In genomic region chr2:10163498-10164486, GRCh38 we compare ENCODE assay signal across 16 cellular contexts. TPM values are rescaled to one million over a fixed set of nuclear protein-coding genes. Genes with fewer than 3 reads are reported as not detected.
DNase-seq lines count a peak whose midpoint lies in the region; ATAC-seq lines count a peak whose summit lies in the region.
"Had no signal": no experiment of that assay in that cellular context is flagged by ENCODE, and none has a peak within 500 bp of the region (broad histone marks: within the 10 kb centered on the region; RNA-seq: fewer than 3 reads in every experiment).

No MANE protein-coding gene starts in this region.

- DNase-seq in activated CD8-positive, alpha-beta memory T cell treated with anti-CD3 and anti-CD28 coated beads, Interleukin-2, amount 10 ng/mL, durations not matched to agents 7 days and 5 days = no peak
- DNase-seq in activated CD8-positive, alpha-beta memory T cell treated with anti-CD3 and anti-CD28 coated beads for 24 hours = no peak
- DNase-seq in NCI-H1694 treated with DMSO at 0.1 percent for 48 hours (lab: John Stamatoyannopoulos, UW) (peak; percentile 41), dermis microvascular lymphatic vessel endothelial cell (ENCODE audit: low read depth in 2 of 2) (peak; percentile 65 to 82), left lobe of liver (ENCODE audit: low spot score) (no peak), NCI-H1048 (lab: John Stamatoyannopoulos, UW) (no peak)
- DNase-seq in stimulated activated effector memory CD8-positive, alpha-beta T cell treated with anti-CD3 and anti-CD28 coated beads, Interleukin-12 subunit alpha, Interleukin-12 subunit beta, amount 100 ng/mL, for 72 hours (ENCODE audit: low spot score in 2 of 2) = no peak
- DNase-seq: KBM-7; NCI-H526 treated with DMSO at 0.1 percent for 48 hours; sigmoid colon; stimulated activated naive CD4-positive, alpha-beta T cell treated with Interleukin-2 at 50 U/mL for 16 hours; uterus had no signal

- H3K36me3 Mint-ChIP-seq in activated CD8-positive, alpha-beta memory T cell treated with anti-CD3 and anti-CD28 coated beads, Interleukin-2, amount 10 ng/mL, durations not matched to agents 7 days and 5 days = peaks cover 13% of the 10 kb centered on the region
- peaks cover 11% of the 10 kb centered on the region for H3K36me3 Mint-ChIP-seq in stimulated activated effector memory CD8-positive, alpha-beta T cell treated with anti-CD3 and anti-CD28 coated beads, Interleukin-12 subunit alpha, Interleukin-12 subunit beta, amount 100 ng/mL, for 72 hours
- H3K36me3 Mint-ChIP-seq: natural killer cell treated with Interleukin-12 subunit alpha and Interleukin-12 subunit beta and Interleukin-15 and Interleukin-18, amount 100 ng/mL, for 72 hours had no signal

- H3K4me1 Mint-ChIP-seq in activated CD8-positive, alpha-beta memory T cell treated with anti-CD3 and anti-CD28 coated beads, Interleukin-2, amount 10 ng/mL, durations not matched to agents 7 days and 5 days = peaks cover 17% of the 10 kb centered on the region
- H3K4me1 Mint-ChIP-seq in stimulated activated effector memory CD8-positive, alpha-beta T cell treated with anti-CD3 and anti-CD28 coated beads, Interleukin-12 subunit alpha, Interleukin-12 subunit beta, amount 100 ng/mL, for 72 hours = peaks cover 9% of the 10 kb centered on the region

- no peak overlapping the region for H3K4me3 Mint-ChIP-seq in activated CD8-positive, alpha-beta memory T cell treated with anti-CD3 and anti-CD28 coated beads, Interleukin-2, amount 10 ng/mL, durations not matched to agents 7 days and 5 days
- no peak overlapping the region for H3K4me3 Mint-ChIP-seq in stimulated activated effector memory CD8-positive, alpha-beta T cell treated with anti-CD3 and anti-CD28 coated beads, Interleukin-12 subunit alpha, Interleukin-12 subunit beta, amount 100 ng/mL, for 72 hours
- H3K4me3 Mint-ChIP-seq: activated T-helper 17 cell treated with anti-CD3 and anti-CD28 coated beads, Interleukin-2, amount 50 U/mL, for 72 hours; dendritic cell treated with granulocyte-macrophage colony-stimulating factor and Interleukin-4, amounts not matched to agents 40 ng/mL and 50 ng/mL, for 4 days; natural killer cell treated with Interleukin-12 subunit alpha and Interleukin-12 subunit beta and Interleukin-15 and Interleukin-18, amount 100 ng/mL, for 72 hours had no signal

- CTCF ChIA-PET in activated CD8-positive, alpha-beta memory T cell treated with anti-CD3 and anti-CD28 coated beads, Interleukin-2, amount 10 ng/mL, durations not matched to agents 7 days and 5 days (lab: Charles Lee) = interaction anchor here (0.9 to 3.2 kb wide), 3 partner anchors 9 to 271 kb away, joined by 3 to 12 read pairs (median 4); no protein-coding TSS in a partner anchor

- no peaks in the 10 kb centered on the region for H3K27me3 Mint-ChIP-seq in activated CD8-positive, alpha-beta memory T cell treated with anti-CD3 and anti-CD28 coated beads, Interleukin-2, amount 10 ng/mL, durations not matched to agents 7 days and 5 days
- H3K27me3 Mint-ChIP-seq: activated T-helper 17 cell treated with anti-CD3 and anti-CD28 coated beads, Interleukin-2, amount 50 U/mL, for 72 hours; dendritic cell treated with granulocyte-macrophage colony-stimulating factor and Interleukin-4, amounts not matched to agents 40 ng/mL and 50 ng/mL, for 4 days; natural killer cell treated with Interleukin-12 subunit alpha and Interleukin-12 subunit beta and Interleukin-15 and Interleukin-18, amount 100 ng/mL, for 72 hours had no signal

- H3K9me3 Mint-ChIP-seq in activated CD8-positive, alpha-beta memory T cell treated with anti-CD3 and anti-CD28 coated beads, Interleukin-2, amount 10 ng/mL, durations not matched to agents 7 days and 5 days (ENCODE audit: low read depth) = no peaks in the 10 kb centered on the region
- H3K9me3 Mint-ChIP-seq in stimulated activated effector memory CD8-positive, alpha-beta T cell treated with anti-CD3 and anti-CD28 coated beads, Interleukin-12 subunit alpha, Interleukin-12 subunit beta, amount 100 ng/mL, for 72 hours = no peaks in the 10 kb centered on the region
- H3K9me3 Mint-ChIP-seq: activated T-helper 17 cell treated with anti-CD3 and anti-CD28 coated beads, Interleukin-2, amount 50 U/mL, for 72 hours; dendritic cell treated with granulocyte-macrophage colony-stimulating factor and Interleukin-4, amounts not matched to agents 40 ng/mL and 50 ng/mL, for 4 days; natural killer cell treated with Interleukin-12 subunit alpha and Interleukin-12 subunit beta and Interleukin-15 and Interleukin-18, amount 100 ng/mL, for 72 hours had no signal

- H3K27ac Mint-ChIP-seq in activated CD8-positive, alpha-beta memory T cell treated with anti-CD3 and anti-CD28 coated beads, Interleukin-2, amount 10 ng/mL, durations not matched to agents 7 days and 5 days = peak overlapping the region; percentile 9
- H3K27ac Mint-ChIP-seq in stimulated activated effector memory CD8-positive, alpha-beta T cell treated with anti-CD3 and anti-CD28 coated beads, Interleukin-12 subunit alpha, Interleukin-12 subunit beta, amount 100 ng/mL, for 72 hours = peak overlapping the region; percentile 86
- H3K27ac Mint-ChIP-seq: activated T-helper 17 cell treated with anti-CD3 and anti-CD28 coated beads, Interleukin-2, amount 50 U/mL, for 72 hours; dendritic cell treated with granulocyte-macrophage colony-stimulating factor and Interleukin-4, amounts not matched to agents 40 ng/mL and 50 ng/mL, for 4 days; natural killer cell treated with Interleukin-12 subunit alpha and Interleukin-12 subunit beta and Interleukin-15 and Interleukin-18, amount 100 ng/mL, for 72 hours had no signal

- ATAC-seq in activated CD8-positive, alpha-beta memory T cell treated with anti-CD3 and anti-CD28 coated beads, Interleukin-2, amount 10 ng/mL, durations not matched to agents 7 days and 5 days = no peak
- ATAC-seq in stimulated activated effector memory CD8-positive, alpha-beta T cell treated with anti-CD3 and anti-CD28 coated beads, Interleukin-12 subunit alpha, Interleukin-12 subunit beta, amount 100 ng/mL, for 72 hours = no peak
- ATAC-seq in GM18498 (IDR thresholded peaks at IDR 0.05; ENCODE audit: unreplicated experiment) (no peak), left lobe of liver (no peak)
- ATAC-seq: activated T-helper 17 cell treated with anti-CD3 and anti-CD28 coated beads, Interleukin-2, amount 50 U/mL, for 72 hours; natural killer cell treated with Interleukin-12 subunit alpha and Interleukin-12 subunit beta and Interleukin-15 and Interleukin-18, amount 100 ng/mL, for 72 hours had no signal

RNA-seq across cellular contexts. Expression of gene RRM2, which starts 41.3 kb away (rescaled TPM):
- total RNA-seq in activated CD8-positive, alpha-beta memory T cell treated with anti-CD3 and anti-CD28 coated beads, Interleukin-2, amount 10 ng/mL, durations not matched to agents 7 days and 5 days = 100 to 1,000 TPM; 506 to 648 TPM
- total RNA-seq in dermis microvascular lymphatic vessel endothelial cell (18.1 and 29.1 TPM in 2 replicates), left lobe of liver (2.7 TPM)

Comparison
In these comparisons a context has a peak if more than half of its experiments do, and no peak if none do; other contexts are left out.
1. DNase-seq: peak in NCI-H1694 treated with DMSO at 0.1 percent for 48 hours (single experiment) and dermis microvascular lymphatic vessel endothelial cell (2 of 2); none in activated CD8-positive, alpha-beta memory T cell treated with anti-CD3 and anti-CD28 coated beads, Interleukin-2, amount 10 ng/mL, durations not matched to agents 7 days and 5 days (single experiment), activated CD8-positive, alpha-beta memory T cell treated with anti-CD3 and anti-CD28 coated beads for 24 hours (single experiment), stimulated activated effector memory CD8-positive, alpha-beta T cell treated with anti-CD3 and anti-CD28 coated beads, Interleukin-12 subunit alpha, Interleukin-12 subunit beta, amount 100 ng/mL, for 72 hours (0 of 2), left lobe of liver (single experiment) and NCI-H1048 (single experiment).
2. RNA of gene RRM2, which starts 41.3 kb away (total RNA-seq): 506 to 648 TPM in activated CD8-positive, alpha-beta memory T cell treated with anti-CD3 and anti-CD28 coated beads, Interleukin-2, amount 10 ng/mL, durations not matched to agents 7 days and 5 days; 18.1 to 29.1 TPM in dermis microvascular lymphatic vessel endothelial cell and 2.7 TPM in left lobe of liver (single experiment); every median in the first group is over 10 times any median in the second.